ENCODE assay signal across 12 cellular contexts in genomic region chr14:65042731-65043372, GRCh38. TPM values are rescaled to one million over a fixed set of nuclear protein-coding genes. Genes with fewer than 3 reads are reported as not detected.
DNase-seq lines count a peak whose midpoint lies in the region; ATAC-seq and TF ChIP-seq lines count a peak whose summit lies in the region.
"Had no signal": no experiment of that assay in that cellular context is flagged by ENCODE, and none has a peak within 500 bp of the region (broad histone marks: within the 10 kb centered on the region; RNA-seq: fewer than 3 reads in every experiment).

No MANE protein-coding gene starts in this region.

- H3K4me1 Mint-ChIP-seq in CD4-positive, CD25-positive, alpha-beta regulatory T cell: peaks cover 4 to 15% (median 14%) of the 10 kb centered on the region in 4 donors

- TF ChIP-seq CTCF in BE2C (IDR thresholded peaks at IDR 0.05; ENCODE audit: low read depth, low read length): no peak

- H3K36me3 ChIP-seq in CD4-positive, CD25-positive, alpha-beta regulatory T cell (ENCODE audit: control insufficient read depth, insufficient read depth, low read length): peaks cover 23% of the 10 kb centered on the region
- H3K36me3 ChIP-seq in KOPT-K1 (ENCODE audit: insufficient read depth, low read length): peaks cover 39% of the 10 kb centered on the region
- H3K36me3 ChIP-seq in BE2C: peaks cover 7% of the 10 kb centered on the region
- H3K36me3 ChIP-seq: MG63 had no signal

- no peaks in the 10 kb centered on the region for H3K9me3 Mint-ChIP-seq in CD4-positive, CD25-positive, alpha-beta regulatory T cell

- DNase-seq in CD4-positive, CD25-positive, alpha-beta regulatory T cell: no peak
- peak; percentile 25 for DNase-seq in globus pallidus (ENCODE audit: low spot score)
- DNase-seq in NCI-H748 treated with DMSO at 0.1 percent for 48 hours (lab: John Stamatoyannopoulos, UW): no peak
- no peak for DNase-seq in BE2C
- no peak for DNase-seq in AG08395 (ENCODE audit: low spot score)
- DNase-seq in NCI-H510A treated with DMSO at 0.1 percent for 48 hours (lab: John Stamatoyannopoulos, UW): no peak
- DNase-seq: activated naive CD4-positive, alpha-beta T cell; MG63 had no signal

- H3K4me3 Mint-ChIP-seq in CD4-positive, CD25-positive, alpha-beta regulatory T cell: no peak overlapping the region

- H3K27ac Mint-ChIP-seq in CD4-positive, CD25-positive, alpha-beta regulatory T cell: peak overlapping the region in 2 of 3 donors; percentile 12 to 51

- H3K27me3 ChIP-seq in CD4-positive, CD25-positive, alpha-beta regulatory T cell (ENCODE audit: control insufficient read depth, insufficient read depth, low read length): no peaks in the 10 kb centered on the region
- no peaks in the 10 kb centered on the region for H3K27me3 ChIP-seq in BE2C
- H3K27me3 ChIP-seq: MG63 had no signal

- H3K9me3 ChIP-seq in CD4-positive, CD25-positive, alpha-beta regulatory T cell (ENCODE audit: control insufficient read depth in 2 of 2, low read length in 2 of 2): no peaks in the 10 kb centered on the region
- H3K9me3 ChIP-seq in KOPT-K1 (ENCODE audit: insufficient read depth, low read length, poor library complexity, severe bottlenecking) (no peaks in the 10 kb centered on the region), BE2C (no peaks in the 10 kb centered on the region)
- H3K9me3 ChIP-seq: MG63 had no signal

- H3K36me3 Mint-ChIP-seq in CD4-positive, CD25-positive, alpha-beta regulatory T cell: peaks cover 52% of the 10 kb centered on the region

- no peaks in the 10 kb centered on the region for H3K27me3 Mint-ChIP-seq in CD4-positive, CD25-positive, alpha-beta regulatory T cell

- ATAC-seq in CD4-positive, CD25-positive, alpha-beta regulatory T cell (ENCODE audit: low read depth in 2 of 2): no peak
- peak; percentile 81 for ATAC-seq in GM21423 (IDR thresholded peaks at IDR 0.05; ENCODE audit: unreplicated experiment)

- no peak overlapping the region for H3K27ac ChIP-seq in CD4-positive, CD25-positive, alpha-beta regulatory T cell (ENCODE audit: insufficient read depth, low read length, poor library complexity, severe bottlenecking)
- H3K27ac ChIP-seq in KOPT-K1 (ENCODE audit: low read depth, low read length, poor library complexity, severe bottlenecking): peak overlapping the region; percentile 47
- H3K27ac ChIP-seq: coronary artery had no signal

- H3K4me1 ChIP-seq in CD4-positive, CD25-positive, alpha-beta regulatory T cell (ENCODE audit: control insufficient read depth, insufficient read depth, low read length, poor library complexity, severe bottlenecking): peaks cover under 1% of the 10 kb centered on the region
- H3K4me1 ChIP-seq in BE2C: no peaks in the 10 kb centered on the region

- no peak overlapping the region for H3K4me3 ChIP-seq in CD4-positive, CD25-positive, alpha-beta regulatory T cell (ENCODE audit: low read depth, low read length)
- no peak overlapping the region for H3K4me3 ChIP-seq in BE2C (ENCODE audit: low read depth, low read length)
- H3K4me3 ChIP-seq: coronary artery, MG63, smooth muscle cell had no signal

RNA-seq across cellular contexts. Expression of gene FNTB, which starts 56.2 kb away (rescaled TPM):
- total RNA-seq in CD4-positive, CD25-positive, alpha-beta regulatory T cell: 15.5 TPM
- 1 to 10 TPM; 6.3 to 9.8 (median 7.7) TPM for polyA plus RNA-seq in CD4-positive, CD25-positive, alpha-beta regulatory T cell
- polyA plus RNA-seq in BE2C (2012; ENCODE audit: insufficient read depth, insufficient read length, low read depth): 13.9 TPM

RNA-seq across cellular contexts. Expression of gene MAX, which starts 59.5 kb away (rescaled TPM):
- total RNA-seq in CD4-positive, CD25-positive, alpha-beta regulatory T cell: 219 TPM
- polyA plus RNA-seq in CD4-positive, CD25-positive, alpha-beta regulatory T cell: 100 to 1,000 TPM; 170 to 212 (median 179) TPM
- polyA plus RNA-seq in BE2C (2012; ENCODE audit: insufficient read depth, insufficient read length, low read depth): 107 TPM
